ENCODE assay signal across 24 cellular contexts in the genomic region with DNA sequence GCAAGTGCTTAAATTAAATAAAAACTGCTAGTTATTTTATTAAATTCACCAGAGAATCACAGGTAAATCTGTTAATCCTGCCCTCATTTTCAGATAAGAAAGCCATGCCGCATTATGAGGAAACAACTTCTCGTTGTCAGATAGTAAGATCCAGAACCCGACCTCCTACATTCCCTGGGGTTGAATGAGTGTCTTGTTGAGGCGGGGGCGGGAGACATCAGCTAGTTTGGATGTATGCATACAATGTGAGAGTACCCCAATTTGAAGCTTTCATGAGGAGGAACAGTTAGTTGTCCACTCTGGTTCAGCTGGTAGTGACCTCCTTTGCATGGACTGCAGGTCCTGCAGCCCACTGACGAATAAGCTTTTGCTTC. TPM values are rescaled to one million over a fixed set of nuclear protein-coding genes. Genes with fewer than 3 reads are reported as not detected.
DNase-seq lines count a peak whose midpoint lies in the region; ATAC-seq lines count a peak whose summit lies in the region.
"Had no signal": no experiment of that assay in that cellular context is flagged by ENCODE, and none has a peak within 500 bp of the region (broad histone marks: within the 10 kb centered on the region; RNA-seq: fewer than 3 reads in every experiment).

No MANE protein-coding gene starts in this region.

- peaks cover 100% of the 10 kb centered on the region for H3K4me1 ChIP-seq in CD4-positive, alpha-beta memory T cell (ENCODE audit: insufficient read depth, low read length)
- H3K4me1 ChIP-seq in naive thymus-derived CD4-positive, alpha-beta T cell (ENCODE audit: control insufficient read depth in 2 of 2, insufficient read depth in 2 of 2, low read length in 2 of 2), result peaks cover 90 to 98% of the 10 kb centered on the region in 2 donors

- H3K9me3 Mint-ChIP-seq in CD4-positive, alpha-beta memory T cell, result no peaks in the 10 kb centered on the region
- no peaks in the 10 kb centered on the region for H3K9me3 Mint-ChIP-seq in activated naive CD4-positive, alpha-beta T cell treated with anti-CD3 and anti-CD28 coated beads, Interleukin-2, amount 10 ng/mL, durations not matched to agents 7 days and 5 days
- no peaks in the 10 kb centered on the region for H3K9me3 Mint-ChIP-seq in naive thymus-derived CD4-positive, alpha-beta T cell
- H3K9me3 Mint-ChIP-seq: HFFc6, WTC11 had no signal

- no peaks in the 10 kb centered on the region for H3K9me3 ChIP-seq in CD4-positive, alpha-beta memory T cell (ENCODE audit: control insufficient read depth in 1 of 2, low read length in 2 of 2)
- H3K9me3 ChIP-seq in naive thymus-derived CD4-positive, alpha-beta T cell (ENCODE audit: control insufficient read depth in 2 of 3, low read length in 3 of 3), result no peaks in the 10 kb centered on the region
- H3K9me3 ChIP-seq: heart left ventricle, lower lobe of right lung, thoracic aorta had no signal

- intact Hi-C loops in CD4-positive, alpha-beta memory T cell (cut with micrococcal nuclease), result no loop called here
- intact Hi-C loops in naive thymus-derived CD4-positive, alpha-beta T cell (cut with micrococcal nuclease), result loop anchor here in 1 of 2 donors (10.0 kb wide), 1 partner anchor 275 kb away; a partner anchor contains a TSS

- POLR2A ChIA-PET in CD4-positive, alpha-beta memory T cell (lab: Charles Lee; ENCODE audit: partially characterized antibody), result interaction anchor here (0.7 to 34.5 kb wide), 5 partner anchors 8 to 44 kb away, joined by 3 to 941 read pairs (median 6); a partner anchor contains a TSS
- POLR2A ChIA-PET in naive thymus-derived CD4-positive, alpha-beta T cell (lab: Charles Lee), result interaction anchor here (0.7 to 59.0 kb wide), 6 partner anchors 8 to 505 kb away, joined by 3 to 2344 read pairs (median 4); a partner anchor contains a TSS

- no peaks in the 10 kb centered on the region for H3K27me3 ChIP-seq in CD4-positive, alpha-beta memory T cell (ENCODE audit: insufficient read depth, low read length)
- no peaks in the 10 kb centered on the region for H3K27me3 ChIP-seq in naive thymus-derived CD4-positive, alpha-beta T cell (ENCODE audit: control insufficient read depth in 2 of 2, insufficient read depth in 2 of 2, low read length in 2 of 2)
- H3K27me3 ChIP-seq: heart left ventricle had no signal

- no peaks in the 10 kb centered on the region for H3K27me3 Mint-ChIP-seq in CD4-positive, alpha-beta memory T cell
- H3K27me3 Mint-ChIP-seq in activated naive CD4-positive, alpha-beta T cell treated with anti-CD3 and anti-CD28 coated beads, Interleukin-2, amount 10 ng/mL, durations not matched to agents 7 days and 5 days, result no peaks in the 10 kb centered on the region
- no peaks in the 10 kb centered on the region for H3K27me3 Mint-ChIP-seq in naive thymus-derived CD4-positive, alpha-beta T cell

- H3K36me3 Mint-ChIP-seq in CD4-positive, alpha-beta memory T cell, result peaks cover 78 to 93% of the 10 kb centered on the region in 2 donors
- H3K36me3 Mint-ChIP-seq in activated naive CD4-positive, alpha-beta T cell treated with anti-CD3 and anti-CD28 coated beads, Interleukin-2, amount 10 ng/mL, durations not matched to agents 7 days and 5 days, result peaks cover 85% of the 10 kb centered on the region
- H3K36me3 Mint-ChIP-seq in naive thymus-derived CD4-positive, alpha-beta T cell, result peaks cover 29 to 66% (median 58%) of the 10 kb centered on the region in 5 donors
- H3K36me3 Mint-ChIP-seq: WTC11 had no signal

- no peak for ATAC-seq in naive thymus-derived CD4-positive, alpha-beta T cell
- ATAC-seq in GM18868 (IDR thresholded peaks at IDR 0.05; ENCODE audit: unreplicated experiment), result no peak
- ATAC-seq: heart left ventricle, lower lobe of right lung, Right ventricle myocardium inferior, WTC11 had no signal

- H3K27ac Mint-ChIP-seq in CD4-positive, alpha-beta memory T cell, result peak overlapping the region; percentile 60 to 95 (median 93)
- peak overlapping the region; percentile 80 for H3K27ac Mint-ChIP-seq in activated naive CD4-positive, alpha-beta T cell treated with anti-CD3 and anti-CD28 coated beads, Interleukin-2, amount 10 ng/mL, durations not matched to agents 7 days and 5 days
- H3K27ac Mint-ChIP-seq in naive thymus-derived CD4-positive, alpha-beta T cell, result peak overlapping the region; percentile 77 to 98 (median 93)
- H3K27ac Mint-ChIP-seq: HFFc6, WTC11 had no signal

- H3K4me1 Mint-ChIP-seq in CD4-positive, alpha-beta memory T cell, result peaks cover 82 to 100% (median 90%) of the 10 kb centered on the region in 4 donors
- H3K4me1 Mint-ChIP-seq in activated naive CD4-positive, alpha-beta T cell treated with anti-CD3 and anti-CD28 coated beads, Interleukin-2, amount 10 ng/mL, durations not matched to agents 7 days and 5 days, result peaks cover 98% of the 10 kb centered on the region
- H3K4me1 Mint-ChIP-seq in naive thymus-derived CD4-positive, alpha-beta T cell, result peaks cover 66 to 100% (median 91%) of the 10 kb centered on the region in 7 donors

- H3K4me3 Mint-ChIP-seq in CD4-positive, alpha-beta memory T cell, result peak overlapping the region in 7 of 8 donors; percentile 23 to 78 (median 72)
- H3K4me3 Mint-ChIP-seq in activated naive CD4-positive, alpha-beta T cell treated with anti-CD3 and anti-CD28 coated beads, Interleukin-2, amount 10 ng/mL, durations not matched to agents 7 days and 5 days, result peak overlapping the region; percentile 22
- peak overlapping the region; percentile 59 to 93 (median 71) for H3K4me3 Mint-ChIP-seq in naive thymus-derived CD4-positive, alpha-beta T cell
- H3K4me3 Mint-ChIP-seq: HFFc6, WTC11 had no signal

- CTCF ChIA-PET in CD4-positive, alpha-beta memory T cell (lab: Charles Lee; ENCODE audit: partially characterized antibody), result interaction anchor here (0.7 to 49.4 kb wide), 5 partner anchors 8 to 117 kb away, joined by 3 to 1350 read pairs (median 4); a partner anchor contains a TSS
- CTCF ChIA-PET in activated naive CD4-positive, alpha-beta T cell treated with anti-CD3 and anti-CD28 coated beads, Interleukin-2, amount 10 ng/mL, durations not matched to agents 7 days and 5 days (lab: Charles Lee), result interaction anchor here (1.0 to 2.3 kb wide), 4 partner anchors 8 to 93 kb away, joined by 3 to 15 read pairs (median 5); no protein-coding TSS in a partner anchor
- CTCF ChIA-PET in naive thymus-derived CD4-positive, alpha-beta T cell (lab: Charles Lee), result interaction anchor here (0.9 to 35.2 kb wide), 4 partner anchors 9 to 91 kb away, joined by 3 to 758 read pairs (median 4); a partner anchor contains a TSS

- DNase-seq in activated CD4-positive, alpha-beta T cell treated with anti-CD3 and anti-CD28 coated beads for 48 hours, result peak; percentile 51
- DNase-seq in activated CD4-positive, alpha-beta T cell treated with anti-CD3 and anti-CD28 coated beads, Interleukin-2, amount 50 U/mL, for 48 hours, result no peak
- DNase-seq in CD4-positive, alpha-beta memory T cell, result no peak
- DNase-seq in activated naive CD4-positive, alpha-beta T cell treated with anti-CD3 and anti-CD28 coated beads, Interleukin-2, amount 10 ng/mL, durations not matched to agents 7 days and 5 days, result no peak
- DNase-seq in naive thymus-derived CD4-positive, alpha-beta T cell, result no peak
- DNase-seq in medulla oblongata (ENCODE audit: extremely low spot score) (no peak), COLO668 (lab: John Stamatoyannopoulos, UW; ENCODE audit: unreplicated experiment) (no peak)
- DNase-seq: aorta; cerebellar nuclear complex; DMS79; effector CD8-positive, alpha-beta T cell; heart left ventricle; HFFc6; Kasumi-1; lower lobe of right lung; NCI-H1092 treated with DMSO at 0.1 percent for 48 hours; NCI-H2107; NCI-H524 treated with DMSO at 0.1 percent for 48 hours; stimulated activated CD8-positive, alpha-beta memory T cell treated with anti-CD3 and anti-CD28 coated beads, Interleukin-4, amount 100 ng/mL, for 48 hours had no signal

- H3K27ac ChIP-seq in CD4-positive, alpha-beta memory T cell (ENCODE audit: low read depth, low read length), result peak overlapping the region; percentile 19
- peak overlapping the region; percentile 83 for H3K27ac ChIP-seq in naive thymus-derived CD4-positive, alpha-beta T cell (ENCODE audit: low read depth, low read length)
- H3K27ac ChIP-seq: C4-2B, heart left ventricle, lower lobe of right lung, thoracic aorta had no signal

- no peak overlapping the region for H3K4me3 ChIP-seq in CD4-positive, alpha-beta memory T cell (ENCODE audit: low read length in 2 of 2)
- peak overlapping the region; percentile 8 for H3K4me3 ChIP-seq in naive thymus-derived CD4-positive, alpha-beta T cell (ENCODE audit: low read length)
- H3K4me3 ChIP-seq: heart left ventricle, lower lobe of right lung, thoracic aorta had no signal

- peaks cover 79% of the 10 kb centered on the region for H3K36me3 ChIP-seq in CD4-positive, alpha-beta memory T cell (ENCODE audit: insufficient read depth, low read length)
- peaks cover 22 to 82% (median 38%) of the 10 kb centered on the region in 3 experiments for H3K36me3 ChIP-seq in naive thymus-derived CD4-positive, alpha-beta T cell (ENCODE audit: control insufficient read depth in 2 of 3, insufficient read depth in 3 of 3, low read length in 3 of 3)

RNA-seq across cellular contexts. Expression of a gene that starts 34.8 kb away (rescaled TPM):
- 1,000 to 10,000 TPM; 1,287 to 1,352 TPM for total RNA-seq in CD4-positive, alpha-beta memory T cell
- polyA plus RNA-seq in CD4-positive, alpha-beta memory T cell, result 100 to 1,000 TPM in 1 of 2 donors, 10 to 100 TPM in 1; 81.8 to 147 TPM
- total RNA-seq in naive thymus-derived CD4-positive, alpha-beta T cell, result 1,000 to 10,000 TPM in 3 of 5 experiments, 100 to 1,000 TPM in 2; 851 to 1,469 (median 1,230) TPM
- polyA plus RNA-seq in naive thymus-derived CD4-positive, alpha-beta T cell, result 100 to 1,000 TPM; 163 to 184 TPM

RNA-seq across cellular contexts. Expression of a gene that starts 59.4 kb away (rescaled TPM):
- total RNA-seq in CD4-positive, alpha-beta memory T cell, result under 1 TPM in 1 of 2 experiments, not detected in 1; 0.14 TPM
- polyA plus RNA-seq in CD4-positive, alpha-beta memory T cell, result under 1 TPM in 1 of 2 donors, not detected in 1; 0.81 TPM
- total RNA-seq in naive thymus-derived CD4-positive, alpha-beta T cell, result 1 to 10 TPM in 1 of 5 experiments, under 1 TPM in 3, not detected in 1; 0.19 to 1.0 (median 0.32) TPM
- polyA plus RNA-seq in naive thymus-derived CD4-positive, alpha-beta T cell, result 1 to 10 TPM in 1 of 2 donors, under 1 TPM in 1; 0.51 to 1.0 TPM
- total RNA-seq: HFFc6, Right ventricle myocardium inferior had no signal

Comparison
In these comparisons a context has a peak if more than half of its experiments do, and no peak if none do; other contexts are left out.
1. H3K4me3 Mint-ChIP-seq: peak in every context shown above with its lines; median percentile 72 in CD4-positive, alpha-beta memory T cell; 71 in naive thymus-derived CD4-positive, alpha-beta T cell; 22 in activated naive CD4-positive, alpha-beta T cell treated with anti-CD3 and anti-CD28 coated beads, Interleukin-2, amount 10 ng/mL, durations not matched to agents 7 days and 5 days.